ENCODE assay signal across 21 cellular contexts in genomic region chr4:189071241-189071640, GRCh38.
"Had no signal": no experiment of that assay in that cellular context is flagged by ENCODE, and none has a peak within 500 bp of the region (broad histone marks: within the 10 kb centered on the region; RNA-seq: fewer than 3 reads in every experiment).

No MANE protein-coding gene starts in this region.

- H3K4me1 ChIP-seq: left ventricle myocardium inferior, right atrium auricular region, right lobe of liver, tibial nerve, uterus had no signal

- H3K27ac ChIP-seq: left ventricle myocardium inferior, ovary, right atrium auricular region, right lobe of liver, tibial nerve, uterus had no signal

- H3K4me2 ChIP-seq: smooth muscle cell had no signal

- H3K27me3 ChIP-seq: ovary, right atrium auricular region, right lobe of liver, tibial nerve, uterus had no signal

- H3K4me3 ChIP-seq: left ventricle myocardium inferior, lung, ovary, right atrium auricular region, right lobe of liver, smooth muscle cell, tibial nerve, uterus had no signal

- H3K36me3 ChIP-seq: left ventricle myocardium inferior, ovary, right atrium auricular region, right lobe of liver, tibial nerve, uterus had no signal

- ATAC-seq: natural killer cell; right lobe of liver; stimulated activated memory B cell treated with anti-CD40 and anti-IgM and Interleukin-4, amounts not matched to agents 10 μg/mL and 1 μg/mL and 100 μg/mL, for 72 hours; stimulated activated naive CD8-positive, alpha-beta T cell treated with anti-CD3 and anti-CD28 coated beads, Interleukin-15, amount 100 ng/mL, for 72 hours had no signal

- DNase-seq: islet precursor cell; left ventricle myocardium inferior; mesendoderm; naive B cell; natural killer cell; nephron progenitor cell; ovary; right lobe of liver; stimulated activated CD4-positive, alpha-beta T cell treated with anti-CD3 and anti-CD28 coated beads, Interleukin-1b, Interleukin-23, amount 100 ng/mL, for 48 hours; stimulated activated CD4-positive, alpha-beta T cell treated with anti-CD3 and anti-CD28 coated beads, Interleukin-2, amount 100 ng/mL, for 48 hours; stimulated activated CD4-positive, alpha-beta T cell treated with anti-CD3 and anti-CD28 coated beads, Interleukin-4, amount 100 ng/mL, for 4 hours; stimulated activated CD8-positive, alpha-beta memory T cell treated with anti-CD3 and anti-CD28 coated beads, Interleukin-4, amount 100 ng/mL, for 48 hours; stimulated activated naive CD4-positive, alpha-beta T cell treated with Interleukin-2 at 50 U/mL for 16 hours; stimulated activated naive CD8-positive, alpha-beta T cell treated with anti-CD3 and anti-CD28 coated beads, Interleukin-15, amount 100 ng/mL, for 72 hours; substantia nigra; uterus had no signal

- H3K9me3 ChIP-seq: ovary, right atrium auricular region, right lobe of liver, tibial nerve, uterus had no signal
